In genomic region chr3:43503067-43503728, GRCh38 we compare ENCODE assay signal across 8 cellular contexts.
DNase-seq lines count a peak whose midpoint lies in the region; TF ChIP-seq lines count a peak whose summit lies in the region.

No MANE protein-coding gene starts in this region.

- CTCF ChIA-PET in GM10248 (lab: Yijun Ruan, JAX): interaction anchor here (0.8 to 3.3 kb wide), 10 partner anchors 9 to 542 kb away, joined by 3 to 14 read pairs (median 6); no protein-coding TSS in a partner anchor

- DNase-seq in GM10248 (ENCODE audit: extremely low spot score) (no peak), NAMALWA (ENCODE audit: low spot score) (peak; percentile 43), amniotic epithelial cell (ENCODE audit: low read depth) (peak; percentile 27), kidney tubule cell (ENCODE audit: low spot score) (peak; percentile 35), COR-L47 (lab: John Stamatoyannopoulos, UW) (no peak), posterior cingulate gyrus (no peak)
- no peak for DNase-seq in effector CD8-positive, alpha-beta T cell (lab: John Stamatoyannopoulos, UW)
- no peak for DNase-seq in stimulated activated naive CD4-positive, alpha-beta T cell treated with Interleukin-2 at 50 U/mL for 16 hours (lab: John Stamatoyannopoulos, UW)

- peak; percentile 30 for TF ChIP-seq CTCF in GM10248 (IDR thresholded peaks at IDR 0.05; ENCODE audit: control extremely low read depth, extremely low read depth, low read depth, missing control alignments)

- intact Hi-C loops in posterior cingulate gyrus (cut with DNase I): loop anchor here (1.0 to 5.0 kb wide), 2 partner anchors 341 to 541 kb away; no protein-coding TSS in a partner anchor

- POLR2A ChIA-PET in GM10248 (lab: Yijun Ruan, JAX): no interaction called here

Comparison
In these comparisons a context has a peak if more than half of its experiments do, and no peak if none do; other contexts are left out.
1. DNase-seq: peak in NAMALWA (single experiment), amniotic epithelial cell (single experiment) and kidney tubule cell (single experiment); none in GM10248 (single experiment), effector CD8-positive, alpha-beta T cell (single experiment), COR-L47 (single experiment), posterior cingulate gyrus (0 of 10) and stimulated activated naive CD4-positive, alpha-beta T cell treated with Interleukin-2 at 50 U/mL for 16 hours (single experiment).